ENCODE assay signal across 19 cellular contexts in the genomic region with DNA sequence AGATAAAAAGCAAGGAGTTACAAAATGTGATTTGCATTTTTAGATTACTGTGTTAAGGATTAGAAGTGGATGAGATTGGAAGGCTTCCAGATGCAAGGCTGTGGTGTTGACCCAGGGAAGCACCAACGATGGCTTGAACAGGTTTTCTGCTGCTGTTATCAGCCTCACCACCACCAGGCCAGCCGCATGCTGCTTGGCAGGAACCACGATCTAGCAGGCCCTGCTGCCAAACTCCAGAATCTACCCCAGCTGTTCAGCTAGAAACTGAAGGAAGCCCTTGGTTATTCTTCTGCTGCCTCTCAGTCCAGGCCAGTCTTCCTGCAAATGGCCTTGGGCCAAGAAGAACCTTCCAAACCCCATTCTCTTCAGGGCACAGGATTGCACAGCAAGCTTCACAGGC.
DNase-seq lines count a peak whose midpoint lies in the region; ATAC-seq and TF ChIP-seq lines count a peak whose summit lies in the region.
"Had no signal": no experiment of that assay in that cellular context is flagged by ENCODE, and none has a peak within 500 bp of the region (broad histone marks: within the 10 kb centered on the region; RNA-seq: fewer than 3 reads in every experiment).

No MANE protein-coding gene starts in this region.

- H3K27me3 ChIP-seq in PC-3 (ENCODE audit: low read length): no peaks in the 10 kb centered on the region
- no peaks in the 10 kb centered on the region for H3K27me3 ChIP-seq in rectal smooth muscle tissue (ENCODE audit: control insufficient read depth, insufficient read depth, low read length)
- no peaks in the 10 kb centered on the region for H3K27me3 ChIP-seq in effector memory CD4-positive, alpha-beta T cell (replicated peaks; ENCODE audit: control insufficient read depth, insufficient read depth, low read length, poor library complexity, severe bottlenecking)
- no peaks in the 10 kb centered on the region for H3K27me3 ChIP-seq in CD8-positive, alpha-beta T cell (ENCODE audit: insufficient read depth, low read length)
- H3K27me3 ChIP-seq: gastrocnemius medialis had no signal

- no peaks in the 10 kb centered on the region for H3K79me2 ChIP-seq in PC-3 (ENCODE audit: low read length)
- H3K79me2 ChIP-seq: parathyroid adenoma had no signal

- BruUV-seq in PC-3 (replicated peaks; lab: Mats Ljungman, UMichigan): no TSS peak

- CTCF ChIA-PET in PC-3 (lab: Charles Lee): interaction anchor here (0.5 kb wide), 1 partner anchor 22 kb away, joined by 7 read pairs; no protein-coding TSS in a partner anchor
- CTCF ChIA-PET in CD8-positive, alpha-beta T cell (lab: Charles Lee): interaction anchor here (0.5 kb wide), 1 partner anchor 132 kb away, joined by 3 read pairs; no protein-coding TSS in a partner anchor

- no peak overlapping the region for H3K4me2 ChIP-seq in PC-3 (ENCODE audit: low read length)

- no peaks in the 10 kb centered on the region for H3K4me1 Mint-ChIP-seq in CD8-positive, alpha-beta T cell (ENCODE audit: low read depth)
- H3K4me1 Mint-ChIP-seq: activated CD4-positive, alpha-beta memory T cell treated with anti-CD3 and anti-CD28 coated beads, Interleukin-2, amount 10 ng/mL, durations not matched to agents 7 days and 5 days; central memory CD8-positive, alpha-beta T cell; T-cell had no signal

- peak overlapping the region; percentile 19 for H3K27ac ChIP-seq in PC-3 (ENCODE audit: low read length)
- peak overlapping the region; percentile 46 for H3K27ac ChIP-seq in rectal smooth muscle tissue (ENCODE audit: low read depth, low read length)
- H3K27ac ChIP-seq in effector memory CD4-positive, alpha-beta T cell (ENCODE audit: insufficient read depth, low read length, poor library complexity, severe bottlenecking): no peak overlapping the region
- no peak overlapping the region for H3K27ac ChIP-seq in CD8-positive, alpha-beta T cell (ENCODE audit: low read depth, low read length)
- H3K27ac ChIP-seq: gastrocnemius medialis, parathyroid adenoma had no signal

- no peaks in the 10 kb centered on the region for H4K20me1 ChIP-seq in PC-3 (ENCODE audit: low read length)

- no peaks in the 10 kb centered on the region for H3K9me3 Mint-ChIP-seq in CD8-positive, alpha-beta T cell

- no peaks in the 10 kb centered on the region for H3K36me3 Mint-ChIP-seq in CD8-positive, alpha-beta T cell
- H3K36me3 Mint-ChIP-seq: T-cell had no signal

- no peaks in the 10 kb centered on the region for H3K36me3 ChIP-seq in PC-3 (ENCODE audit: low read depth, low read length)
- no peaks in the 10 kb centered on the region for H3K36me3 ChIP-seq in rectal smooth muscle tissue (ENCODE audit: control insufficient read depth, insufficient read depth, low read length)
- no peaks in the 10 kb centered on the region for H3K36me3 ChIP-seq in effector memory CD4-positive, alpha-beta T cell (ENCODE audit: control insufficient read depth, insufficient read depth, low read length)
- H3K36me3 ChIP-seq in CD8-positive, alpha-beta T cell (ENCODE audit: insufficient read depth, low read length): no peaks in the 10 kb centered on the region
- H3K36me3 ChIP-seq: gastrocnemius medialis had no signal

- H2AFZ ChIP-seq in PC-3 (ENCODE audit: low read length): no peak overlapping the region
- H2AFZ ChIP-seq: parathyroid adenoma had no signal

- no peak overlapping the region for H3K27ac Mint-ChIP-seq in CD8-positive, alpha-beta T cell
- H3K27ac Mint-ChIP-seq: activated CD4-positive, alpha-beta memory T cell treated with anti-CD3 and anti-CD28 coated beads, Interleukin-2, amount 10 ng/mL, durations not matched to agents 7 days and 5 days; T-cell; WTC11 had no signal

- POLR2A ChIA-PET in PC-3 (lab: Charles Lee; ENCODE audit: unreplicated experiment): no interaction called here
- POLR2A ChIA-PET in CD8-positive, alpha-beta T cell (lab: Charles Lee): no interaction called here

- TF ChIP-seq CTCF in PC-3 (conservative IDR thresholded peaks at IDR 0.05; ENCODE audit: low read depth, low read length): no peak
- TF ChIP-seq CTCF in CD8-positive, alpha-beta T cell (IDR thresholded peaks at IDR 0.05): no peak

- H3K4me1 ChIP-seq in PC-3 (ENCODE audit: insufficient read depth, low read length) (peaks cover 3% of the 10 kb centered on the region; the same call in 1 of the 2 replicates), rectal smooth muscle tissue (ENCODE audit: control insufficient read depth, insufficient read depth, low read length) (peaks cover 14% of the 10 kb centered on the region)
- H3K4me1 ChIP-seq in effector memory CD4-positive, alpha-beta T cell (ENCODE audit: control insufficient read depth, insufficient read depth, low read length, poor library complexity, severe bottlenecking): no peaks in the 10 kb centered on the region
- no peaks in the 10 kb centered on the region for H3K4me1 ChIP-seq in CD8-positive, alpha-beta T cell (ENCODE audit: insufficient read depth, low read length)
- H3K4me1 ChIP-seq: parathyroid adenoma had no signal

- H3K4me3 ChIP-seq in PC-3 (ENCODE audit: low read length): no peak overlapping the region
- H3K4me3 ChIP-seq in rectal smooth muscle tissue (ENCODE audit: low read length): no peak overlapping the region
- no peak overlapping the region for H3K4me3 ChIP-seq in effector memory CD4-positive, alpha-beta T cell (ENCODE audit: insufficient read depth, low read depth, low read length, poor library complexity, severe bottlenecking)
- no peak overlapping the region for H3K4me3 ChIP-seq in CD8-positive, alpha-beta T cell (ENCODE audit: low read depth, low read length)
- H3K4me3 ChIP-seq: gastrocnemius medialis had no signal

- intact Hi-C loops in PC-3 (cut with micrococcal nuclease): no loop called here
- intact Hi-C loops in CD8-positive, alpha-beta T cell (cut with DNase I, micrococcal nuclease): no loop called here

- H3K27me3 Mint-ChIP-seq in CD8-positive, alpha-beta T cell (ENCODE audit: low read depth): peaks cover 2% of the 10 kb centered on the region

- no peaks in the 10 kb centered on the region for H3F3A ChIP-seq in PC-3 (ENCODE audit: low read length, unreplicated experiment)

- H3K4me3 Mint-ChIP-seq in CD8-positive, alpha-beta T cell: no peak overlapping the region
- H3K4me3 Mint-ChIP-seq: activated CD4-positive, alpha-beta memory T cell treated with anti-CD3 and anti-CD28 coated beads, Interleukin-2, amount 10 ng/mL, durations not matched to agents 7 days and 5 days; central memory CD8-positive, alpha-beta T cell; T-cell; WTC11 had no signal

- H3K9ac ChIP-seq in PC-3 (ENCODE audit: low read length): peak overlapping the region; percentile 40; the same call in 1 of the 2 replicates
- no peak overlapping the region for H3K9ac ChIP-seq in rectal smooth muscle tissue (ENCODE audit: low read length)
- H3K9ac ChIP-seq: parathyroid adenoma had no signal

- ATAC-seq in PC-3: no peak
- no peak for ATAC-seq in CD8-positive, alpha-beta T cell
- no peak for ATAC-seq in HG03354 (IDR thresholded peaks at IDR 0.05; ENCODE audit: poor library complexity, severe bottlenecking, unreplicated experiment)
- ATAC-seq: gastrocnemius medialis, T-cell, WTC11 had no signal

- H3K9me3 ChIP-seq in PC-3 (ENCODE audit: low read length): no peaks in the 10 kb centered on the region
- H3K9me3 ChIP-seq in effector memory CD4-positive, alpha-beta T cell (ENCODE audit: control insufficient read depth, low read length): no peaks in the 10 kb centered on the region
- no peaks in the 10 kb centered on the region for H3K9me3 ChIP-seq in CD8-positive, alpha-beta T cell (ENCODE audit: low read length)

- DNase-seq in H4 (ENCODE audit: low spot score) (peak; percentile 16), PC-3 (no peak), fibroblast of peridontal ligament (ENCODE audit: extremely low read depth) (peak; percentile 51)
- no peak for DNase-seq in effector memory CD4-positive, alpha-beta T cell
- no peak for DNase-seq in CD8-positive, alpha-beta T cell
- DNase-seq: activated CD4-positive, alpha-beta memory T cell treated with anti-CD3 and anti-CD28 coated beads, Interleukin-2, amount 10 ng/mL, durations not matched to agents 7 days and 5 days; DMS153; gastrocnemius medialis; GOT3; NCI-H1048; NCI-H2227 treated with DMSO at 0.1 percent for 48 hours; small intestine; stimulated activated CD4-positive, alpha-beta T cell treated with anti-CD3 and anti-CD28 coated beads, Interleukin-4, amount 100 ng/mL, for 24 hours; T-cell had no signal

- no peaks in the 10 kb centered on the region for H3K9me2 ChIP-seq in PC-3 (replicated peaks; ENCODE audit: low read length)

Comparison
In these comparisons a context has a peak if more than half of its experiments do, and no peak if none do; other contexts are left out.
1. DNase-seq: peak in H4 (single experiment) and fibroblast of peridontal ligament (single experiment); none in PC-3 (single experiment), effector memory CD4-positive, alpha-beta T cell (0 of 3) and CD8-positive, alpha-beta T cell (0 of 7).
2. H3K27ac ChIP-seq: peak in PC-3 (single experiment) and rectal smooth muscle tissue (single experiment); none in effector memory CD4-positive, alpha-beta T cell (single experiment) and CD8-positive, alpha-beta T cell (single experiment).